In the genomic region with DNA sequence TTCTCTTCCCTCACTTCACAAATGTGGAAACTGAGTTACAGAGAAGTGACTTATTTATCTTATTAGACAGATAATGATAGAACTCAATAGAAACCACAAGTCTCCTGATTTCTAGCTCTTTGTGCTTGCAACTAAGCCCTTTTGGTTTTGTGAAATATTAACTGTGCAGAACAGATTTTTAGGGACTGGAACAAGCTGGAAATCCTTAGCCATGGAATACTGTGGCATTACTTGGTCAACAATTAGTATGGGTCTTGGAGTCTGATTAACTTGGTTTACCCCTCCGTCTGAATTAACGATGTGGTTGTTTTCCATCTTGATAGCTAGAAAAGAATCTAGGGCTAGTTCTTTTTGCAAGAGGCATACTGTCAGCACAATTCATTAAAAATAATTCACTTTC, we compare ENCODE assay signal across 8 cellular contexts. TPM values are rescaled to one million over a fixed set of nuclear protein-coding genes. Genes with fewer than 3 reads are reported as not detected.
DNase-seq lines count a peak whose midpoint lies in the region; ATAC-seq and TF ChIP-seq lines count a peak whose summit lies in the region.

No MANE protein-coding gene starts in this region.

- no peak overlapping the region for H3K9ac ChIP-seq in PC-3 (ENCODE audit: low read length)

- H3K79me2 ChIP-seq in PC-3 (ENCODE audit: low read length), result no peaks in the 10 kb centered on the region

- no peaks in the 10 kb centered on the region for H3K27me3 ChIP-seq in CD4-positive, CD25-positive, alpha-beta regulatory T cell (ENCODE audit: control insufficient read depth, insufficient read depth, low read length)
- H3K27me3 ChIP-seq in RWPE2 (ENCODE audit: insufficient read depth, poor library complexity, severe bottlenecking), result no peaks in the 10 kb centered on the region
- no peaks in the 10 kb centered on the region for H3K27me3 ChIP-seq in psoas muscle (ENCODE audit: insufficient read depth in 3 of 3, low read length in 2 of 3)
- H3K27me3 ChIP-seq in PC-3 (ENCODE audit: low read length), result peaks cover 47% of the 10 kb centered on the region

- peak overlapping the region; percentile 75 for H3K4me3 ChIP-seq in CD4-positive, CD25-positive, alpha-beta regulatory T cell (ENCODE audit: low read depth, low read length)
- H3K4me3 ChIP-seq in RWPE2 (ENCODE audit: severe bottlenecking) (no peak overlapping the region), epithelial cell of proximal tubule (ENCODE audit: low read depth, low read length) (peak overlapping the region; percentile 87), psoas muscle (peak overlapping the region; percentile 84), PC-3 (ENCODE audit: low read length) (no peak overlapping the region)

- H3K4me1 ChIP-seq in CD4-positive, CD25-positive, alpha-beta regulatory T cell (ENCODE audit: control insufficient read depth, insufficient read depth, low read length, poor library complexity, severe bottlenecking), result peaks cover 50% of the 10 kb centered on the region
- peaks cover 20% of the 10 kb centered on the region for H3K4me1 ChIP-seq in RWPE2 (ENCODE audit: insufficient read depth, poor library complexity, severe bottlenecking)
- H3K4me1 ChIP-seq in psoas muscle, result peaks cover 36% of the 10 kb centered on the region
- peaks cover 22% of the 10 kb centered on the region for H3K4me1 ChIP-seq in PC-3 (ENCODE audit: insufficient read depth, low read length)

- peak overlapping the region in 3 of 4 donors; percentile 95 to 99 (median 97) for H3K4me3 Mint-ChIP-seq in CD4-positive, CD25-positive, alpha-beta regulatory T cell

- peaks cover 9% of the 10 kb centered on the region for H3K27me3 Mint-ChIP-seq in CD4-positive, CD25-positive, alpha-beta regulatory T cell

- H3K27ac Mint-ChIP-seq in CD4-positive, CD25-positive, alpha-beta regulatory T cell, result peak overlapping the region; percentile 98 to 100 (median 99)

- POLR2A ChIA-PET in PC-3 (lab: Charles Lee; ENCODE audit: unreplicated experiment), result no interaction called here

- 16 to 39% (median 18%) methylated on average over 2 of the region's 2 CpGs for WGBS in psoas muscle, 3 donors

- intact Hi-C loops in psoas muscle (cut with DNase I) (no loop called here), PC-3 (cut with micrococcal nuclease) (no loop called here)

- peak overlapping the region; percentile 97 for H3K27ac ChIP-seq in CD4-positive, CD25-positive, alpha-beta regulatory T cell (ENCODE audit: insufficient read depth, low read length, poor library complexity, severe bottlenecking)
- peak overlapping the region; percentile 88 for H3K27ac ChIP-seq in RWPE2 (ENCODE audit: poor library complexity, severe bottlenecking)
- H3K27ac ChIP-seq in psoas muscle, result peak overlapping the region; percentile 100
- H3K27ac ChIP-seq in PC-3 (ENCODE audit: low read length), result no peak overlapping the region

- ATAC-seq in CD4-positive, CD25-positive, alpha-beta regulatory T cell (ENCODE audit: low read depth in 2 of 2), result no peak
- ATAC-seq in RWPE2 (ENCODE audit: low read depth), result no peak
- no peak for ATAC-seq in psoas muscle
- no peak for ATAC-seq in PC-3
- ATAC-seq in HG02938 (IDR thresholded peaks at IDR 0.05; ENCODE audit: unreplicated experiment), result no peak
- no peak for ATAC-seq in HG03442 (IDR thresholded peaks at IDR 0.05; ENCODE audit: unreplicated experiment)

- no peaks in the 10 kb centered on the region for H3K9me3 ChIP-seq in CD4-positive, CD25-positive, alpha-beta regulatory T cell (ENCODE audit: control insufficient read depth in 2 of 2, low read length in 2 of 2)
- H3K9me3 ChIP-seq in RWPE2 (ENCODE audit: severe bottlenecking), result no peaks in the 10 kb centered on the region
- no peaks in the 10 kb centered on the region for H3K9me3 ChIP-seq in psoas muscle
- H3K9me3 ChIP-seq in PC-3 (ENCODE audit: low read length), result no peaks in the 10 kb centered on the region

- H3K4me2 ChIP-seq in PC-3 (ENCODE audit: low read length), result no peak overlapping the region

- no peaks in the 10 kb centered on the region for H3F3A ChIP-seq in PC-3 (ENCODE audit: low read length, unreplicated experiment)

- BruUV-seq in PC-3 (replicated peaks; lab: Mats Ljungman, UMichigan), result no TSS peak

- no peaks in the 10 kb centered on the region for H3K36me3 Mint-ChIP-seq in CD4-positive, CD25-positive, alpha-beta regulatory T cell

- H3K4me1 Mint-ChIP-seq in CD4-positive, CD25-positive, alpha-beta regulatory T cell, result peaks cover 26 to 51% (median 37%) of the 10 kb centered on the region in 4 donors

- no peaks in the 10 kb centered on the region for H3K9me2 ChIP-seq in PC-3 (replicated peaks; ENCODE audit: low read length)

- no peaks in the 10 kb centered on the region for H4K20me1 ChIP-seq in PC-3 (ENCODE audit: low read length)

- H2AFZ ChIP-seq in PC-3 (ENCODE audit: low read length), result no peak overlapping the region

- no peaks in the 10 kb centered on the region for H3K36me3 ChIP-seq in CD4-positive, CD25-positive, alpha-beta regulatory T cell (ENCODE audit: control insufficient read depth, insufficient read depth, low read length)
- H3K36me3 ChIP-seq in RWPE2 (ENCODE audit: low read depth) (peaks cover 4% of the 10 kb centered on the region), psoas muscle (ENCODE audit: insufficient read depth in 1 of 2, low read depth in 1 of 2) (no peaks in the 10 kb centered on the region), PC-3 (ENCODE audit: low read depth, low read length) (no peaks in the 10 kb centered on the region)

- no peak for DNase-seq in CD4-positive, CD25-positive, alpha-beta regulatory T cell
- DNase-seq in RWPE2 (ENCODE audit: low spot score) (no peak), epithelial cell of proximal tubule (ENCODE audit: low read depth) (no peak), psoas muscle (no peak), PC-3 (no peak), activated gamma-delta T cell (lab: John Stamatoyannopoulos, UW) (no peak)

- CTCF ChIA-PET in PC-3 (lab: Charles Lee), result no interaction called here

- no peak for TF ChIP-seq CTCF in RWPE2 (IDR thresholded peaks at IDR 0.05; ENCODE audit: poor library complexity, severe bottlenecking)
- no peak for TF ChIP-seq CTCF in epithelial cell of proximal tubule (conservative IDR thresholded peaks at IDR 0.05; ENCODE audit: low read depth, low read length)
- no peak for TF ChIP-seq CTCF in psoas muscle (IDR thresholded peaks at IDR 0.05)
- no peak for TF ChIP-seq CTCF in PC-3 (conservative IDR thresholded peaks at IDR 0.05; ENCODE audit: low read depth, low read length)

- peaks cover 0 to 2% (median 0%) of the 10 kb centered on the region in 7 donors for H3K9me3 Mint-ChIP-seq in CD4-positive, CD25-positive, alpha-beta regulatory T cell

RNA-seq across cellular contexts. Expression of a gene that starts 0.6 kb away (rescaled TPM):
- total RNA-seq in CD4-positive, CD25-positive, alpha-beta regulatory T cell, result 86.7 TPM
- 1 to 10 TPM; 1.4 to 3.7 (median 3.0) TPM for polyA plus RNA-seq in CD4-positive, CD25-positive, alpha-beta regulatory T cell
- total RNA-seq in epithelial cell of proximal tubule (3.8 and 6.3 TPM in 2 replicates), psoas muscle (100 to 1,000 TPM in 2 of 4 donors, 10 to 100 TPM in 2; 29.5 to 178 (median 94.7) TPM), PC-3 (2014; rRNA removed) (0.35 and 0.44 TPM in 2 replicates)
- 10 to 100 TPM; 34.1 to 87.0 (median 64.4) TPM for polyA plus RNA-seq in psoas muscle

Comparison
In these comparisons a context has a peak if more than half of its experiments do, and no peak if none do; other contexts are left out.
1. H3K4me3 ChIP-seq: peak in CD4-positive, CD25-positive, alpha-beta regulatory T cell (single experiment), epithelial cell of proximal tubule (single experiment) and psoas muscle (single experiment); none in RWPE2 (single experiment) and PC-3 (single experiment).